ENCODE assay signal across 1 cellular context in the genomic region with DNA sequence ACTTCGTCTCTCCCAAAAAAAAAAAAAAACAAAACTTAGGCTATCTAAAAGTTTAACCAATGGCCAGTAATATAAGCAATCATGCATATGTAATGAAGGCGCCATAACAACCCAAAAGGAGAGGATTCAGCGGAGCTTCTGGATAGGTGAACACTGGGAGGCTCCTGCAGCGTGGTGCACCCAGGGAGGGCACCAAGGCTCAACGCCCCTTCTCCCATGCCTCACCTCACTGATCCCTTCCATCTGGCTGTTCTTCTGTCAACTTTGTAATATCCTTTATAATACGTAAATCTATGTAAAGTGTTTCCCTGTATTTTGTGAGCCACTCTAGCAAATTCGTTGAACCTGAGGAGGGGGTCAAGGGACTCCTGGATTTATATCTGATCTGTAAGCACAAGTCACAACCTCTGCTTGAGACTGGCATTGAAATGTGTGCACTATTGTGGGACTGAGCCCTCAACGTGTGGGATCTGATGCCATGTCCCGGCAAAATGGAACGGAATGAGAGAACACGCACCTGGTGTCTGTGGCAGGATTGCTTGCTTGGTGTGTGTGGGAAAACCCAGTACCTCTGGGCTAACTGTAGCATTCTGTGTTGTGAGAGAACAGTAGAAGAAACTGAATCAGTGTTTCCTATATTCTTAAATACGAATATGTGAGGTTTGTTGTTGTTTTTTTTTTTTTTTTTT.
TF ChIP-seq lines count a peak whose summit lies in the region.

No MANE protein-coding gene starts in this region.

TF ChIP-seq in endothelial cell of umbilical vein, 7 proteins besides CTCF, POLR2A, EP300 and RAD21:
- no peak for TF ChIP-seq GATA2 (IDR thresholded peaks at IDR 0.05; ENCODE audit: insufficient read depth, insufficient read length, low read depth, low read length)
- no peak for TF ChIP-seq EZH2 (IDR thresholded peaks at IDR 0.05; ENCODE audit: borderline replicate concordance, low read depth, low read length, severe bottlenecking)
- TF ChIP-seq MYC (IDR thresholded peaks at IDR 0.05; ENCODE audit: low read depth, low read length): no peak
- no peak for TF ChIP-seq POLR2AphosphoS5 (IDR thresholded peaks at IDR 0.05; ENCODE audit: insufficient read depth, low read depth, low read length)
- TF ChIP-seq JUN (IDR thresholded peaks at IDR 0.05; ENCODE audit: borderline replicate concordance, insufficient read depth, insufficient read length, low read depth): no peak
